29 cellular contexts compared by ENCODE assay signal in the genomic region with DNA sequence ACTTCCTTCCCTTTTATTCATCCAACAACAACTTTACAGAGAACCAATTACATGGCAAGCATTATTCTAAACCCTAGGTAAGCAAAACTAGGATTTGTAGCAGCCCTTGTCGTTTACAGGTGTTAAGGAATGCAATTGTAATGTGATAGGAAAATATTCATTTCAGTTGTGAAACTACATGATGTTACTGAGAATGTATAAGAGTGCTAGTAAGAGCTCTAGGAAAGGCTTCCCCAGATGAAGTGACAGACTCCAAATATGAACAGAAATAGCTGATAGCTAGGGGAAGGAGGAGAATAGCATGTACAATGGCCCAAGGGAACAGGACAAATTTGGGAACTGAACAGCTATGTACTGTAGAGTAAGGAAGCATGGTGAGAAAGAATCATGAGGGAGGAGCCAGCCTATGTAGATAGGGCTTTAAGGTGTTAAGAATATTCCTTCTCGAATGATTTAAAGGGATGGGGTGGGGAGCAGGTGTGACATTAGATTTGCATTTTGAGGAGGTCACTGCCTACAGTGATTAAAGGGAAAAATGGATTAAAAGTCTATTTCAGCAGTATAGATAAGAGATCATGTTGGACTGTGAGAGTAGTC.
"Had no signal": no experiment of that assay in that cellular context is flagged by ENCODE, and none has a peak within 500 bp of the region (broad histone marks: within the 10 kb centered on the region; RNA-seq: fewer than 3 reads in every experiment).

No MANE protein-coding gene starts in this region.

- H3K27ac ChIP-seq: neural progenitor cell, sigmoid colon, testis, transverse colon had no signal

- H3K27ac Mint-ChIP-seq: activated CD8-positive, alpha-beta T cell treated with anti-CD3 and anti-CD28 coated beads for 36 hours; activated naive CD8-positive, alpha-beta T cell treated with anti-CD3 and anti-CD28 coated beads, Interleukin-2, amount 50 U/mL, for 24 hours; activated T-helper 2 cell treated with anti-CD3 and anti-CD28 coated beads, Interferon-gamma antibody, Interleukin-2, Interleukin-4, amounts not matched to agents 10 μg/mL and 5 μg/mL and 100 μg/mL, durations not matched to agents 14 hours and 24 hours and 36 hours; mesothelial cell of epicardium; neural progenitor cell; stimulated activated memory B cell treated with anti-CD40 and anti-IgM and Interleukin-4, amounts not matched to agents 10 μg/mL and 1 μg/mL and 100 μg/mL, for 72 hours; T-helper 17 cell had no signal

- H3K9ac ChIP-seq: neural progenitor cell had no signal

- H3K4me3 Mint-ChIP-seq: activated CD8-positive, alpha-beta T cell treated with anti-CD3 and anti-CD28 coated beads for 36 hours; activated naive CD4-positive, alpha-beta T cell treated with anti-CD3 and anti-CD28 coated beads, Interleukin-2, amount 50 U/mL, for 24 hours; activated naive CD8-positive, alpha-beta T cell treated with anti-CD3 and anti-CD28 coated beads, Interleukin-2, amount 50 U/mL, for 24 hours; activated T-cell treated with anti-CD3 and anti-CD28 coated beads, Interleukin-2, amount 50 U/mL, for 4 hours; effector memory CD8-positive, alpha-beta T cell; mesothelial cell of epicardium; naive B cell; neural progenitor cell; stimulated activated memory B cell treated with anti-CD40 and anti-IgM and Interleukin-4, amounts not matched to agents 10 μg/mL and 1 μg/mL and 100 μg/mL, for 72 hours; T-helper 17 cell had no signal

- ATAC-seq: activated CD8-positive, alpha-beta T cell treated with anti-CD3 and anti-CD28 coated beads for 36 hours; activated naive CD8-positive, alpha-beta T cell treated with anti-CD3 and anti-CD28 coated beads, Interleukin-2, amount 50 U/mL, for 24 hours; activated T-cell treated with anti-CD3 and anti-CD28 coated beads, Interleukin-2, amount 50 U/mL, for 4 hours; effector memory CD8-positive, alpha-beta T cell; left cardiac atrium; left ventricle myocardium superior; stimulated activated memory B cell treated with anti-CD40 and anti-IgM and Interleukin-4, amounts not matched to agents 10 μg/mL and 1 μg/mL and 100 μg/mL, for 72 hours; T-helper 17 cell had no signal

- H3K27me3 ChIP-seq: neural progenitor cell, sigmoid colon, testis, transverse colon had no signal

- H3K4me2 ChIP-seq: neural progenitor cell had no signal

- DNase-seq: activated CD4-positive, alpha-beta T cell treated with anti-CD3 and anti-CD28 coated beads, Interleukin-2, amount 50 U/mL, for 1 hour; activated CD4-positive, CD25-positive, alpha-beta regulatory T cell treated with anti-CD3 and anti-CD28 coated beads, Interleukin-2, amount 50 U/mL, for 72 hours; activated CD8-positive, alpha-beta T cell treated with anti-CD3 and anti-CD28 coated beads for 36 hours; activated naive CD8-positive, alpha-beta T cell treated with anti-CD3 and anti-CD28 coated beads, Interleukin-2, amount 50 U/mL, for 24 hours; activated T-cell treated with anti-CD3 and anti-CD28 coated beads, Interleukin-2, amount 50 U/mL, for 4 hours; amygdala; caudate nucleus; cortex of kidney; effector memory CD8-positive, alpha-beta T cell; erythroblast; foreskin fibroblast; head of caudate nucleus; hippocampal formation; left cardiac atrium; left ventricle myocardium superior; naive B cell; occipital lobe; sigmoid colon; small intestine; stimulated activated CD4-positive, alpha-beta T cell treated with anti-CD3 and anti-CD28 coated beads, Interleukin-4, amount 100 ng/mL, for 24 hours; T-helper 17 cell; T1000; testis; transverse colon had no signal

- FAIRE-seq: small intestine had no signal

- H3K36me3 ChIP-seq: neural progenitor cell, sigmoid colon had no signal

- H3K9me3 ChIP-seq: sigmoid colon, testis, transverse colon had no signal

- H3K9me3 Mint-ChIP-seq: activated CD8-positive, alpha-beta T cell treated with anti-CD3 and anti-CD28 coated beads for 36 hours; activated naive CD8-positive, alpha-beta T cell treated with anti-CD3 and anti-CD28 coated beads, Interleukin-2, amount 50 U/mL, for 24 hours; activated T-cell treated with anti-CD3 and anti-CD28 coated beads, Interleukin-2, amount 50 U/mL, for 4 hours; activated T-helper 2 cell treated with anti-CD3 and anti-CD28 coated beads, Interferon-gamma antibody, Interleukin-2, Interleukin-4, amounts not matched to agents 10 μg/mL and 5 μg/mL and 100 μg/mL, durations not matched to agents 14 hours and 24 hours and 36 hours; effector memory CD8-positive, alpha-beta T cell had no signal

- H3K4me3 ChIP-seq: neural progenitor cell, sigmoid colon, testis, transverse colon had no signal

- H3K4me1 ChIP-seq: neural progenitor cell, sigmoid colon, testis, transverse colon had no signal

- H3K4me1 Mint-ChIP-seq: mesothelial cell of epicardium, neural progenitor cell had no signal

- H3K27me3 Mint-ChIP-seq: activated CD8-positive, alpha-beta T cell treated with anti-CD3 and anti-CD28 coated beads for 36 hours; activated naive CD4-positive, alpha-beta T cell treated with anti-CD3 and anti-CD28 coated beads, Interleukin-2, amount 50 U/mL, for 24 hours; activated naive CD8-positive, alpha-beta T cell treated with anti-CD3 and anti-CD28 coated beads, Interleukin-2, amount 50 U/mL, for 24 hours; effector memory CD8-positive, alpha-beta T cell; naive B cell; stimulated activated memory B cell treated with anti-CD40 and anti-IgM and Interleukin-4, amounts not matched to agents 10 μg/mL and 1 μg/mL and 100 μg/mL, for 72 hours; T-helper 17 cell had no signal

- H3K36me3 Mint-ChIP-seq: mesothelial cell of epicardium had no signal

- H2AFZ ChIP-seq: neural progenitor cell had no signal
